ENCODE assay signal across 8 cellular contexts in the genomic region with DNA sequence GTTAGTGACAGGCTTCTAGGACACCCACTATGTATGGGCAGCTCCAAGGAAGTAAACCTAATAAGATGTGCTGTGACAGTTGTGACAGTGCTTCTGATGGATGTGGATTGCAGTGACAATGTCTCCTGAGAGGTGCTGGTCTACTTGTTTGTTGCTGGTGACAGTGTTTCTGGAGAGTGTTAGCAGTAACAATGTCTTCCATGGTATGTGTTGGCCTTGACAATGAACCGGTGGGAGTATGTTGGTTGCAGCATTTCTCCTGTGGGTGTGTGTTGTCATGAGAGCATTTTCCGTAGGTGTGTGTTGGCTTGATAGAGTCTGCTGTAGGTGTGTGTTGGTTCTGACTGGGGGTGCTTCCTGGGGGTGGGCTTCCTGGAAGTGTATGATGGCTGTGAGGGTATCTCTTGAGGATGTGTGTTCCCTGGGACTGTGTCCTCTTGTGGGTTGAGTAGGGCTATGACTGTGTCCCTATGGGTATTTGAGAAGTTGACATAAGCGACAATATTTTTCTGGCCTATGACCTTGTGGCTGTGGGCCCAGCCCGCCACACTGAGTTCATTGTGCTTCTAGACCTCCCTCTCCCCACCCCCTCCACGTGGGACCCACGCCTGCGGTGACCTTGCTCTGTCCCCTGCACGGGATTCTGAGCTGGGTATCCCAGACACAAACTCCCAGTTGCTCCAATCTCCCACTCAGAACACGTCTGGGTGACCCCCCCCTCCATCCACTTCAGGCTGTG. TPM values are rescaled to one million over a fixed set of nuclear protein-coding genes. Genes with fewer than 3 reads are reported as not detected.
DNase-seq lines count a peak whose midpoint lies in the region; ATAC-seq lines count a peak whose summit lies in the region.
"Had no signal": no experiment of that assay in that cellular context is flagged by ENCODE, and none has a peak within 500 bp of the region (broad histone marks: within the 10 kb centered on the region; RNA-seq: fewer than 3 reads in every experiment).

No MANE protein-coding gene starts in this region.

- no peaks in the 10 kb centered on the region for H3K79me1 ChIP-seq in mesenchymal stem cell (replicated peaks; ENCODE audit: low read length, poor library complexity, severe bottlenecking)

- H3K4me1 ChIP-seq in HUES6 (ENCODE audit: control insufficient read depth, insufficient read depth, low read length) (peaks cover 11% of the 10 kb centered on the region; the same call in 1 of the 2 replicates), ectodermal cell (ENCODE audit: control insufficient read depth, insufficient read depth, low read length) (peaks cover 13% of the 10 kb centered on the region), mesenchymal stem cell (ENCODE audit: control insufficient read depth, insufficient read depth, low read depth, low read length) (peaks cover 7% of the 10 kb centered on the region)

- no peak overlapping the region for H2AFZ ChIP-seq in mesenchymal stem cell (ENCODE audit: low read depth, low read length)

- H3K4me3 ChIP-seq in HUES6 (ENCODE audit: low read depth, low read length) (peak overlapping the region; percentile 55), ectodermal cell (ENCODE audit: insufficient read depth, low read depth, low read length) (peak overlapping the region; percentile 28), mesenchymal stem cell (ENCODE audit: insufficient read depth in 1 of 2, low read depth in 1 of 2, low read length in 2 of 2) (peak overlapping the region in 1 of 2 experiments; percentile 60)

- peaks cover 63% of the 10 kb centered on the region for H3K27me3 ChIP-seq in HUES6 (ENCODE audit: control insufficient read depth, insufficient read depth, low read length)
- H3K27me3 ChIP-seq in ectodermal cell (ENCODE audit: control insufficient read depth, insufficient read depth, low read length, poor library complexity, severe bottlenecking): peaks cover 37% of the 10 kb centered on the region
- H3K27me3 ChIP-seq in mesenchymal stem cell (ENCODE audit: control insufficient read depth in 1 of 2, insufficient read depth in 1 of 2, low read length in 2 of 2): peaks cover 64 to 71% of the 10 kb centered on the region in 2 experiments

- H4K8ac ChIP-seq in mesenchymal stem cell (ENCODE audit: low read length): peak overlapping the region; percentile 78

- no peak for ATAC-seq in GM18498 (IDR thresholded peaks at IDR 0.05; ENCODE audit: unreplicated experiment)

- H4K91ac ChIP-seq in mesenchymal stem cell (ENCODE audit: low read length): peak overlapping the region; percentile 93

- H3K14ac ChIP-seq in mesenchymal stem cell (ENCODE audit: low read length in 2 of 2): peak overlapping the region in 1 of 2 experiments; percentile 87

- peak overlapping the region in 1 of 2 experiments; percentile 99 for H3K4ac ChIP-seq in mesenchymal stem cell (ENCODE audit: low read depth in 1 of 2, low read length in 2 of 2)

- peak overlapping the region; percentile 87 for H2BK120ac ChIP-seq in mesenchymal stem cell (ENCODE audit: low read depth, low read length)

- H3K9ac ChIP-seq in HUES6 (ENCODE audit: low read length): peak overlapping the region; percentile 39
- H3K9ac ChIP-seq in mesenchymal stem cell (ENCODE audit: low read length): peak overlapping the region; percentile 28

- H3K36me3 ChIP-seq in HUES6 (ENCODE audit: control insufficient read depth, insufficient read depth, low read length) (no peaks in the 10 kb centered on the region), ectodermal cell (ENCODE audit: control insufficient read depth, insufficient read depth, low read length) (no peaks in the 10 kb centered on the region), mesenchymal stem cell (ENCODE audit: control insufficient read depth in 1 of 2, insufficient read depth in 2 of 2, low read depth in 1 of 2, low read length in 2 of 2) (no peaks in the 10 kb centered on the region)

- no peak overlapping the region for H2AK5ac ChIP-seq in mesenchymal stem cell (ENCODE audit: low read length, severe bottlenecking)

- peak overlapping the region; percentile 10 for H3K4me2 ChIP-seq in mesenchymal stem cell (ENCODE audit: low read length, poor library complexity, severe bottlenecking)

- DNase-seq in mesenchymal stem cell: no peak
- no peak for DNase-seq in NCI-H1105 treated with DMSO at 0.1 percent for 48 hours (lab: John Stamatoyannopoulos, UW)
- no peak for DNase-seq in foreskin melanocyte
- DNase-seq: NCI-H2081 treated with DMSO at 0.1 percent for 48 hours had no signal

- H3K27ac ChIP-seq in HUES6 (ENCODE audit: low read depth, low read length): no peak overlapping the region
- no peak overlapping the region for H3K27ac ChIP-seq in ectodermal cell (ENCODE audit: insufficient read depth, low read depth, low read length, poor library complexity, severe bottlenecking)
- H3K27ac ChIP-seq in mesenchymal stem cell (ENCODE audit: low read length, poor library complexity, severe bottlenecking): no peak overlapping the region
- peak overlapping the region; percentile 42 for H3K27ac ChIP-seq in temporal lobe (ENCODE audit: low read depth, low read length)

- peak overlapping the region in 1 of 2 experiments; percentile 81 for H2BK12ac ChIP-seq in mesenchymal stem cell (ENCODE audit: low read length in 2 of 2)

- H3K23ac ChIP-seq in mesenchymal stem cell (ENCODE audit: low read length in 2 of 2): peak overlapping the region in 1 of 2 experiments; percentile 83

- H2BK5ac ChIP-seq in mesenchymal stem cell (ENCODE audit: low read depth, low read length, poor library complexity, severe bottlenecking): no peak overlapping the region

- H3K9me3 ChIP-seq in HUES6 (ENCODE audit: control insufficient read depth, insufficient read depth, low read depth, low read length) (no peaks in the 10 kb centered on the region), ectodermal cell (ENCODE audit: control insufficient read depth, low read length) (no peaks in the 10 kb centered on the region), mesenchymal stem cell (ENCODE audit: control insufficient read depth, low read length) (no peaks in the 10 kb centered on the region)

- peak overlapping the region; percentile 77 to 79 for H3K18ac ChIP-seq in mesenchymal stem cell (ENCODE audit: low read depth in 1 of 2, low read length in 2 of 2)

- H2BK15ac ChIP-seq in mesenchymal stem cell (ENCODE audit: low read depth, poor library complexity, severe bottlenecking): peak overlapping the region; percentile 60

- WGBS in ectodermal cell, 2 experiments: 72 to 74% methylated on average over 9 of the region's 9 CpGs
- 52% methylated on average over 9 of the region's 9 CpGs for WGBS in mesenchymal stem cell

RNA-seq across cellular contexts. Expression of gene DCHS1, which starts 1.2 kb away (rescaled TPM):
- 14.4 TPM for polyA plus RNA-seq in ectodermal cell (2013, experiment 1 of 4)
- 19.5 TPM for polyA plus RNA-seq in ectodermal cell (2013, experiment 2 of 4)
- 16.7 TPM for polyA plus RNA-seq in ectodermal cell (2013, experiment 3 of 4)
- 19.3 TPM for polyA plus RNA-seq in ectodermal cell (2013, experiment 4 of 4)
- 13.2 TPM for polyA plus RNA-seq in mesenchymal stem cell (2013, experiment 1 of 2)
- polyA plus RNA-seq in mesenchymal stem cell (2013, experiment 2 of 2): 12.1 TPM
- total RNA-seq in temporal lobe: 58.5 TPM

RNA-seq across cellular contexts. Expression of gene MRPL17, which starts 28.7 kb away (rescaled TPM):
- 35.7 TPM for polyA plus RNA-seq in ectodermal cell (2013, experiment 1 of 4)
- 31.5 TPM for polyA plus RNA-seq in ectodermal cell (2013, experiment 2 of 4)
- 34.4 TPM for polyA plus RNA-seq in ectodermal cell (2013, experiment 3 of 4)
- 32.5 TPM for polyA plus RNA-seq in ectodermal cell (2013, experiment 4 of 4)
- 92.8 TPM for polyA plus RNA-seq in mesenchymal stem cell (2013, experiment 1 of 2)
- polyA plus RNA-seq in mesenchymal stem cell (2013, experiment 2 of 2): 88.9 TPM
- total RNA-seq in temporal lobe: 13.0 TPM

RNA-seq across cellular contexts. Expression of gene TPP1, which starts 35.2 kb away (rescaled TPM):
- 65.5 TPM for polyA plus RNA-seq in ectodermal cell (2013, experiment 1 of 4)
- polyA plus RNA-seq in ectodermal cell (2013, experiment 2 of 4): 73.3 TPM
- 54.6 TPM for polyA plus RNA-seq in ectodermal cell (2013, experiment 3 of 4)
- 63.3 TPM for polyA plus RNA-seq in ectodermal cell (2013, experiment 4 of 4)
- polyA plus RNA-seq in mesenchymal stem cell (2013, experiment 1 of 2): 425 TPM
- 399 TPM for polyA plus RNA-seq in mesenchymal stem cell (2013, experiment 2 of 2)
- total RNA-seq in temporal lobe: 9.3 TPM

RNA-seq across cellular contexts. Expression of gene TAF10, which starts 42.4 kb away (rescaled TPM):
- 195 TPM for polyA plus RNA-seq in ectodermal cell (2013, experiment 1 of 4)
- polyA plus RNA-seq in ectodermal cell (2013, experiment 2 of 4): 211 TPM
- polyA plus RNA-seq in ectodermal cell (2013, experiment 3 of 4): 209 TPM
- 246 TPM for polyA plus RNA-seq in ectodermal cell (2013, experiment 4 of 4)
- polyA plus RNA-seq in mesenchymal stem cell (2013, experiment 1 of 2): 187 TPM
- 195 TPM for polyA plus RNA-seq in mesenchymal stem cell (2013, experiment 2 of 2)
- total RNA-seq in temporal lobe: 14.0 TPM

RNA-seq across cellular contexts. Expression of gene ILK, which starts 50.9 kb away (rescaled TPM):
- 132 TPM for polyA plus RNA-seq in ectodermal cell (2013, experiment 1 of 4)
- 133 TPM for polyA plus RNA-seq in ectodermal cell (2013, experiment 2 of 4)
- 98.0 TPM for polyA plus RNA-seq in ectodermal cell (2013, experiment 3 of 4)
- polyA plus RNA-seq in ectodermal cell (2013, experiment 4 of 4): 109 TPM
- 309 TPM for polyA plus RNA-seq in mesenchymal stem cell (2013, experiment 1 of 2)
- polyA plus RNA-seq in mesenchymal stem cell (2013, experiment 2 of 2): 311 TPM
- total RNA-seq in temporal lobe: 42.5 TPM
